In the genomic region with DNA sequence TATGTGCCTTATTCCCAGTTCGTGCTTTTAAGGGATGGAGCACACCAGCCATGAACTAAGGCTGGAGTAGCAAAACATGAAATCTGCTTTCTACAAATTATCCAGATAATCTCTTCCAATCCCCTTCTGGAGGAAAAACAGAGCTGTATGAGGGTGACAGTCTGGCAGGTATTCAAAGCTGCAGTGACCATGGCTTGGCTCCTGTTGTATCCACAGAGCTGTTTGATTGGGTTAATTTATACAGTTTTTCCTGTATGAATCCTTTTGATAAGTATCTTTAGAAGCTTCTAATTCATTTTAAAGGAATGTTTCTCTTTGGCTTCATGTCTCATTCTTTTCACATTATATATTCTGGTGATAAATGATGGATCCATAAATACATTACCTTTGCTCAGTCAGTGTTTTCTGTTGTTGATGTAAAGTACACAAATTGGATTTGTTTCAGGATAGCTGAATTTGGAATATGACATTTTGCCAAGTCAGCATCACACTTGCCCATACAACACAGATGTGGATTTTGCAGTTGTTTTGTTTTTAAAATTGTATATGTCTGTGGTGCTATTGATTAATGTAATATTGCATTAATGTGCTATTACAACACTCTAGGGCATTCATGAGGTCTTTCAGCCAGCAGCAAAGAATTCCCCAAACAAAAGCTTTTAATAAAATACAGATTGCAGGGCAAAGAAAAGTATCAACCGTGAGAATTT, we compare ENCODE assay signal across 21 cellular contexts.
DNase-seq lines count a peak whose midpoint lies in the region; ATAC-seq, FAIRE-seq and TF ChIP-seq lines count a peak whose summit lies in the region.
"Had no signal": no experiment of that assay in that cellular context is flagged by ENCODE, and none has a peak within 500 bp of the region (broad histone marks: within the 10 kb centered on the region; RNA-seq: fewer than 3 reads in every experiment).

No MANE protein-coding gene starts in this region.

- no peak for TF ChIP-seq RAD21 in HepG2 (CRISPR knock-in tag; IDR thresholded peaks at IDR 0.05)

- in situ Hi-C loops in HepG2 (cut with HindIII; ENCODE audit: extremely low pct_ligation_motif_present, low pct_unique_long_range_greater_than_20kb), result no loop called here

- POLR2A ChIA-PET in HepG2 (lab: Yijun Ruan, JAX), result no interaction called here

- no peak for FAIRE-seq in HepG2 (lab: Jason Lieb, UNC)

- no peak overlapping the region for H3K27ac Mint-ChIP-seq in type B pancreatic cell
- H3K27ac Mint-ChIP-seq: CD4-positive, CD25-positive, alpha-beta regulatory T cell had no signal

- 97% methylated on average over 2 of the region's 2 CpGs for WGBS in HepG2 (ENCODE audit: low lambda C conversion rate)
- WGBS in right lobe of liver (ENCODE audit: insufficient coverage, low coverage, low lambda C conversion rate, missing lambda C conversion rate), result 86% methylated on average over 2 of the region's 2 CpGs

- intact Hi-C loops in HepG2 (cut with micrococcal nuclease; ENCODE audit: unreplicated experiment), result no loop called here
- intact Hi-C loops in right lobe of liver (cut with DNase I), result no loop called here

- CTCF ChIA-PET in HepG2 (lab: Yijun Ruan, JAX; ENCODE audit: low intra/inter-chr PET ratio, low total read pairs), result no interaction called here

- TF ChIP-seq POLR2A in HepG2 (IDR thresholded peaks at IDR 0.05; ENCODE audit: insufficient read depth in 1 of 2, low read depth in 2 of 2, low read length in 2 of 2) (no peak), right lobe of liver (IDR thresholded peaks at IDR 0.05) (no peak)

- H3K4me1 Mint-ChIP-seq in type B pancreatic cell (ENCODE audit: unreplicated experiment), result no peaks in the 10 kb centered on the region
- H3K4me1 Mint-ChIP-seq: CD4-positive, CD25-positive, alpha-beta regulatory T cell had no signal

- H3K36me3 ChIP-seq in HepG2 (replicated peaks in 1 of 2; ENCODE audit: control insufficient read depth in 1 of 2, insufficient read depth in 2 of 2, low read length in 2 of 2), result peaks cover 0 to 4% of the 10 kb centered on the region in 2 experiments; a peak in 1 of 5 replicates
- no peaks in the 10 kb centered on the region for H3K36me3 ChIP-seq in right lobe of liver
- H3K36me3 ChIP-seq: BLaER1, SJCRH30 had no signal

- H3K27me3 ChIP-seq in HepG2 (ENCODE audit: control insufficient read depth in 1 of 2, insufficient read depth in 2 of 2, low read length in 2 of 2) (no peaks in the 10 kb centered on the region), right lobe of liver (no peaks in the 10 kb centered on the region)
- H3K27me3 ChIP-seq: BLaER1, SJCRH30 had no signal

- H2AFZ ChIP-seq in HepG2 (ENCODE audit: low read length), result no peak overlapping the region
- H2AFZ ChIP-seq: PC-9 had no signal

- no peak overlapping the region for H3K4me2 ChIP-seq in HepG2 (ENCODE audit: low read depth, low read length)
- H3K4me2 ChIP-seq: BLaER1, PC-9 had no signal

- no peaks in the 10 kb centered on the region for H3K27me3 Mint-ChIP-seq in type B pancreatic cell

- no peak for ATAC-seq in HepG2
- ATAC-seq in right lobe of liver, result no peak
- ATAC-seq in SK-N-SH treated with all-trans-retinoic acid at 6 μM for 48 hours, result peak; percentile 78
- ATAC-seq: HCT116 had no signal

- H3K4me3 Mint-ChIP-seq in type B pancreatic cell, result no peak overlapping the region
- H3K4me3 Mint-ChIP-seq: CD4-positive, CD25-positive, alpha-beta regulatory T cell had no signal

- H3K79me2 ChIP-seq in HepG2 (ENCODE audit: insufficient read depth, low read length), result no peaks in the 10 kb centered on the region

- no TSS peak for BruUV-seq in HepG2 (replicated peaks; lab: Mats Ljungman, UMichigan)

- H3K9me3 Mint-ChIP-seq in type B pancreatic cell, result peaks cover 8% of the 10 kb centered on the region

- H4K20me1 ChIP-seq in HepG2 (ENCODE audit: insufficient read depth, low read length), result no peaks in the 10 kb centered on the region
- H4K20me1 ChIP-seq: BLaER1 had no signal

- TF ChIP-seq EP300 in HepG2 (IDR thresholded peaks at IDR 0.05; ENCODE audit: low read depth in 2 of 2, low read length in 2 of 2) (no peak), HepG2 (CRISPR knock-in tag; IDR thresholded peaks at IDR 0.05; ENCODE audit: borderline replicate concordance) (no peak)

- no peak overlapping the region for H3K9ac ChIP-seq in HepG2 (ENCODE audit: insufficient read depth, low read depth, low read length)
- H3K9ac ChIP-seq: BLaER1 had no signal

- H3K9me3 ChIP-seq in HepG2 (ENCODE audit: low read length) (peaks cover 11% of the 10 kb centered on the region), right lobe of liver (no peaks in the 10 kb centered on the region)
- H3K9me3 ChIP-seq: BLaER1, SJCRH30 had no signal

- no peaks in the 10 kb centered on the region for H3K4me1 ChIP-seq in HepG2 (ENCODE audit: insufficient read depth, low read length)
- H3K4me1 ChIP-seq in right lobe of liver, result no peaks in the 10 kb centered on the region
- H3K4me1 ChIP-seq: BLaER1, SJCRH30 had no signal

- TF ChIP-seq CTCF in HepG2 (CRISPR knock-in tag; IDR thresholded peaks at IDR 0.05) (no peak), right lobe of liver (IDR thresholded peaks at IDR 0.05) (no peak), fibroblast of mammary gland (conservative IDR thresholded peaks at IDR 0.05; ENCODE audit: control insufficient read depth, insufficient read depth, low read depth, low read length) (no peak), type B pancreatic cell (conservative IDR thresholded peaks at IDR 0.05) (no peak)

- DNase-seq in HepG2 (ENCODE audit: low spot score) (no peak), right lobe of liver (no peak), fibroblast of mammary gland (ENCODE audit: low read depth) (peak; percentile 14), type B pancreatic cell (ENCODE audit: extremely low spot score, unreplicated experiment) (no peak), epidermal melanocyte (ENCODE audit: insufficient read length, low spot score) (no peak), NCI-H2029 (lab: John Stamatoyannopoulos, UW) (no peak)
- DNase-seq: 8988T; CD4-positive, CD25-positive, alpha-beta regulatory T cell; DMS53; MV-4-11; NCI-H1105; NCI-H1436 treated with DMSO at 0.1 percent for 48 hours; NCI-H1930; NCI-H524 treated with DMSO at 0.1 percent for 48 hours; NCI-H774; PC-9; SJCRH30 had no signal

- H3K36me3 Mint-ChIP-seq in type B pancreatic cell, result no peaks in the 10 kb centered on the region

- no peak overlapping the region for H3K27ac ChIP-seq in HepG2 (ENCODE audit: extremely low read length, insufficient read depth, low read length)
- no peak overlapping the region for H3K27ac ChIP-seq in right lobe of liver
- H3K27ac ChIP-seq: BLaER1, HL-60, PC-9, SJCRH30 had no signal

- H3K4me3 ChIP-seq in HepG2 (replicated peaks in 1 of 3; ENCODE audit: insufficient read depth in 1 of 3, low read depth in 2 of 3, low read length in 3 of 3), result no peak overlapping the region
- no peak overlapping the region for H3K4me3 ChIP-seq in right lobe of liver
- no peak overlapping the region for H3K4me3 ChIP-seq in fibroblast of mammary gland (ENCODE audit: control insufficient read depth, low read depth, low read length)
- H3K4me3 ChIP-seq: BLaER1, PC-9, SJCRH30 had no signal

TF ChIP-seq in HepG2, 621 proteins besides CTCF, POLR2A, EP300 and RAD21:
- TF ChIP-seq MAFK (conservative IDR thresholded peaks at IDR 0.05 in 1 of 2, IDR thresholded peaks at IDR 0.05 in 1 of 2; ENCODE audit: low read length in 2 of 2), result peak; percentile 94 to 97
- TF ChIP-seq MAFF (IDR thresholded peaks at IDR 0.05; ENCODE audit: low read depth, low read length), result peak; percentile 97
- TF ChIP-seq, protein P1, sequence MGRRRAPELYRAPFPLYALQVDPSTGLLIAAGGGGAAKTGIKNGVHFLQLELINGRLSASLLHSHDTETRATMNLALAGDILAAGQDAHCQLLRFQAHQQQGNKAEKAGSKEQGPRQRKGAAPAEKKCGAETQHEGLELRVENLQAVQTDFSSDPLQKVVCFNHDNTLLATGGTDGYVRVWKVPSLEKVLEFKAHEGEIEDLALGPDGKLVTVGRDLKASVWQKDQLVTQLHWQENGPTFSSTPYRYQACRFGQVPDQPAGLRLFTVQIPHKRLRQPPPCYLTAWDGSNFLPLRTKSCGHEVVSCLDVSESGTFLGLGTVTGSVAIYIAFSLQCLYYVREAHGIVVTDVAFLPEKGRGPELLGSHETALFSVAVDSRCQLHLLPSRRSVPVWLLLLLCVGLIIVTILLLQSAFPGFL (CRISPR knock-in tag; IDR thresholded peaks at IDR 0.05), result no peak
TF ChIP-seq in HepG2: peak in this region for 2.

TF ChIP-seq in SK-N-SH treated with all-trans-retinoic acid at 6 μM for 48 hours, 23 proteins besides CTCF, POLR2A, EP300 and RAD21 (continues in another document):
- TF ChIP-seq, protein P2, sequence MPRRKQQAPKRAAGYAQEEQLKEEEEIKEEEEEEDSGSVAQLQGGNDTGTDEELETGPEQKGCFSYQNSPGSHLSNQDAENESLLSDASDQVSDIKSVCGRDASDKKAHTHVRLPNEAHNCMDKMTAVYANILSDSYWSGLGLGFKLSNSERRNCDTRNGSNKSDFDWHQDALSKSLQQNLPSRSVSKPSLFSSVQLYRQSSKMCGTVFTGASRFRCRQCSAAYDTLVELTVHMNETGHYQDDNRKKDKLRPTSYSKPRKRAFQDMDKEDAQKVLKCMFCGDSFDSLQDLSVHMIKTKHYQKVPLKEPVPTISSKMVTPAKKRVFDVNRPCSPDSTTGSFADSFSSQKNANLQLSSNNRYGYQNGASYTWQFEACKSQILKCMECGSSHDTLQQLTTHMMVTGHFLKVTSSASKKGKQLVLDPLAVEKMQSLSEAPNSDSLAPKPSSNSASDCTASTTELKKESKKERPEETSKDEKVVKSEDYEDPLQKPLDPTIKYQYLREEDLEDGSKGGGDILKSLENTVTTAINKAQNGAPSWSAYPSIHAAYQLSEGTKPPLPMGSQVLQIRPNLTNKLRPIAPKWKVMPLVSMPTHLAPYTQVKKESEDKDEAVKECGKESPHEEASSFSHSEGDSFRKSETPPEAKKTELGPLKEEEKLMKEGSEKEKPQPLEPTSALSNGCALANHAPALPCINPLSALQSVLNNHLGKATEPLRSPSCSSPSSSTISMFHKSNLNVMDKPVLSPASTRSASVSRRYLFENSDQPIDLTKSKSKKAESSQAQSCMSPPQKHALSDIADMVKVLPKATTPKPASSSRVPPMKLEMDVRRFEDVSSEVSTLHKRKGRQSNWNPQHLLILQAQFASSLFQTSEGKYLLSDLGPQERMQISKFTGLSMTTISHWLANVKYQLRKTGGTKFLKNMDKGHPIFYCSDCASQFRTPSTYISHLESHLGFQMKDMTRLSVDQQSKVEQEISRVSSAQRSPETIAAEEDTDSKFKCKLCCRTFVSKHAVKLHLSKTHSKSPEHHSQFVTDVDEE (CRISPR knock-in tag; IDR thresholded peaks at IDR 0.05), result peak; percentile 80; the same call in 1 of the 2 replicates
- TF ChIP-seq, protein P3, sequence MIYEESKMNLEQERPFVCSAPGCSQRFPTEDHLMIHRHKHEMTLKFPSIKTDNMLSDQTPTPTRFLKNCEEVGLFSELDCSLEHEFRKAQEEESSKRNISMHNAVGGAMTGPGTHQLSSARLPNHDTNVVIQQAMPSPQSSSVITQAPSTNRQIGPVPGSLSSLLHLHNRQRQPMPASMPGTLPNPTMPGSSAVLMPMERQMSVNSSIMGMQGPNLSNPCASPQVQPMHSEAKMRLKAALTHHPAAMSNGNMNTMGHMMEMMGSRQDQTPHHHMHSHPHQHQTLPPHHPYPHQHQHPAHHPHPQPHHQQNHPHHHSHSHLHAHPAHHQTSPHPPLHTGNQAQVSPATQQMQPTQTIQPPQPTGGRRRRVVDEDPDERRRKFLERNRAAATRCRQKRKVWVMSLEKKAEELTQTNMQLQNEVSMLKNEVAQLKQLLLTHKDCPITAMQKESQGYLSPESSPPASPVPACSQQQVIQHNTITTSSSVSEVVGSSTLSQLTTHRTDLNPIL (CRISPR knock-in tag; IDR thresholded peaks at IDR 0.05; ENCODE audit: low read depth), result no peak
